33 cellular contexts compared by ENCODE assay signal in the genomic region with DNA sequence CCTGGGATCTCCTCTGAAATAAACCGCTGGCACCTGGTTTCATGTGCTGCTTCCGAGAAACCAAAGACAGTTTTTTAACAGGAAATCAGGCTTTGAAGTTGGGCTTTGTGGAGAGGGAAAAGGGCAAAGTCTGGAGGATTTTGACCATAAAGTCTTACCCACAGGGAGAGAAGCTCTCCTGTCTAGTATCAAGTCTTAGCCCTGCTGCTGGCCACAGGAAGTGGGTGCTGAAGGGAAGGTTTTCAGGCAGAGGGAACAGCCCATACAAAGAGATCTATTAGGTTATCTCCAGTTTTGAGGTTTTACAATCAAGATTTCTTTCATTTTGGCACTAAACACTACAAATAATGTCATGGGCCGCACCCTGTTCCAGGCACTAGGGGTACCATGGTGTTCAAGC. TPM values are rescaled to one million over a fixed set of nuclear protein-coding genes. Genes with fewer than 3 reads are reported as not detected.
"Had no signal": no experiment of that assay in that cellular context is flagged by ENCODE, and none has a peak within 500 bp of the region (broad histone marks: within the 10 kb centered on the region; RNA-seq: fewer than 3 reads in every experiment).

No MANE protein-coding gene starts in this region.

- H3K27ac Mint-ChIP-seq: memory B cell; nephron; neural progenitor cell; progenitor cell of endocrine pancreas; stimulated activated effector memory CD8-positive, alpha-beta T cell treated with anti-CD3 and anti-CD28 coated beads, Interleukin-12 subunit alpha, Interleukin-12 subunit beta, amount 100 ng/mL, for 72 hours had no signal

- H3K4me1 Mint-ChIP-seq: nephron; stimulated activated effector memory CD8-positive, alpha-beta T cell treated with anti-CD3 and anti-CD28 coated beads, Interleukin-12 subunit alpha, Interleukin-12 subunit beta, amount 100 ng/mL, for 72 hours had no signal

- H3K27me3 Mint-ChIP-seq: progenitor cell of endocrine pancreas had no signal

- H3K36me3 ChIP-seq: heart right ventricle, neural progenitor cell, sigmoid colon, stomach, thyroid gland, vagina had no signal

- H3K4me3 Mint-ChIP-seq: memory B cell; nephron; neural progenitor cell; stimulated activated effector memory CD8-positive, alpha-beta T cell treated with anti-CD3 and anti-CD28 coated beads, Interleukin-12 subunit alpha, Interleukin-12 subunit beta, amount 100 ng/mL, for 72 hours had no signal

- H3K36me3 Mint-ChIP-seq: memory B cell; neural progenitor cell; stimulated activated effector memory CD8-positive, alpha-beta T cell treated with anti-CD3 and anti-CD28 coated beads, Interleukin-12 subunit alpha, Interleukin-12 subunit beta, amount 100 ng/mL, for 72 hours had no signal

- H3K4me3 ChIP-seq: dorsolateral prefrontal cortex, heart right ventricle, lung, neural progenitor cell, sigmoid colon, stomach, thyroid gland, vagina had no signal

- H3K79me2 ChIP-seq: parathyroid adenoma had no signal

- DNase-seq: dorsolateral prefrontal cortex; effector CD4-positive, alpha-beta T cell; foreskin melanocyte; glutamatergic neuron; heart right ventricle; hippocampal formation; islet precursor cell; kidney glomerular epithelial cell; left ventricle myocardium superior; naive B cell; right cardiac atrium; sigmoid colon; stimulated activated CD4-positive, alpha-beta T cell treated with anti-CD3 and anti-CD28 coated beads, Interleukin-2, amount 100 ng/mL, for 24 hours; stimulated activated CD4-positive, alpha-beta T cell treated with anti-CD3 and anti-CD28 coated beads, Interleukin-4, amount 100 ng/mL, for 24 hours; stimulated activated naive CD4-positive, alpha-beta T cell treated with Interleukin-2 at 50 U/mL for 16 hours; stomach; thyroid gland; trophoblast cell had no signal

- H3K27ac ChIP-seq: dorsolateral prefrontal cortex, epithelial cell of prostate, heart right ventricle, neural progenitor cell, parathyroid adenoma, sigmoid colon, stomach, thyroid gland, vagina had no signal

- ATAC-seq: esophagus mucosa; heart right ventricle; left ventricle myocardium superior; right cardiac atrium; stimulated activated effector memory CD8-positive, alpha-beta T cell treated with anti-CD3 and anti-CD28 coated beads, Interleukin-12 subunit alpha, Interleukin-12 subunit beta, amount 100 ng/mL, for 72 hours had no signal

- H2AFZ ChIP-seq: neural progenitor cell, parathyroid adenoma had no signal

- H3K27me3 ChIP-seq: dorsolateral prefrontal cortex, heart right ventricle, neural progenitor cell, sigmoid colon, stomach, thyroid gland, vagina had no signal

- H3K4me1 ChIP-seq: neural progenitor cell, parathyroid adenoma, sigmoid colon, thyroid gland, vagina had no signal

- H3K9me3 Mint-ChIP-seq: memory B cell; nephron; neural progenitor cell; stimulated activated effector memory CD8-positive, alpha-beta T cell treated with anti-CD3 and anti-CD28 coated beads, Interleukin-12 subunit alpha, Interleukin-12 subunit beta, amount 100 ng/mL, for 72 hours had no signal

- H3K4me2 ChIP-seq: neural progenitor cell had no signal

RNA-seq across cellular contexts. Expression of a gene that starts 29.3 kb away (rescaled TPM):
- total RNA-seq: esophagus mucosa, fibroblast of lung, osteoblast, sigmoid colon, skeletal muscle tissue, subcutaneous adipose tissue, temporal lobe, thyroid gland had no signal
- polyA plus RNA-seq: fibroblast of lung had no signal
